8 cellular contexts compared by ENCODE assay signal in the genomic region with DNA sequence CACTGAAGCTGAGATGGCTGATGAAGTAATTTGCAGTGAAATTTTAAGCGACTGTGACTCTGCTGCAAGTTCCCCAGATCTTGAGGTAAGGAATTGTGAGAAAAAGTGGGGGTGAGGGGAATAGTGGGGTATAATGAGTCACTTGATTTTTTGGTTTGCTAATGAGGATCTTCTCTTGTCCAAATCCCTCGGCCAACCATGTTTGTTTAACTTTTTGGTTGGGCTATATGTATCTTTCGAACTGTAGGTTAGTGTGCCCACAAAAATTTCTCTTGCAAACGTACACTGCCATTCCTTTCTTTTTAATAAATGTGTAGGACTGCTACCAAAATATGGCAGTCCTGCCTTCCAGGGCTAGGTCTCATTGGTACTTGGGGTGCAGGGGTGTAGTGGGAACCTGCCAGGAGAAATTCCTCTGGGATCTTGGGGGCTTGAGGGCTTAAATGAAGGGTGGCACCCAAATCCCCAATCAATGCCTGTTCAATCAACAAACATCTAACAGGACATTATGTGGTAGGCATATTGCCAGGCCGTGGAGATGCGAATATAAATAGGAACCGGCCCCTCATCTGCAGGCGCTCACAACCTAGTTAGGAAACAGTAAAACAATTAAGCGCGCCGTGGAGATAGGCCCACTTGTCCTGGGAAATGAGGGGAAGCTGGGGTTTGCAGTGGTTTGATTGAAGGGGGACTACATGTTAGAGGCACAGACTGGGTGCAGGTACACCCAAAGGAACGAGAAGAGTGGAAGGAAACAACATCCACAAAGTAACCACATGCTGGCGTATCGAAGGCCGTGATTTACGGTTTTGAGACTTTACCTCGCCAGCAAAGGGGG. TPM values are rescaled to one million over a fixed set of nuclear protein-coding genes. Genes with fewer than 3 reads are reported as not detected.
DNase-seq lines count a peak whose midpoint lies in the region; ATAC-seq and TF ChIP-seq lines count a peak whose summit lies in the region.

No MANE protein-coding gene starts in this region.

- H3K4me3 ChIP-seq in CD4-positive, CD25-positive, alpha-beta regulatory T cell (ENCODE audit: low read depth, low read length), result peak overlapping the region; percentile 65
- H3K4me3 ChIP-seq in NB4 (ENCODE audit: low read depth, low read length) (peak overlapping the region; percentile 71), neural progenitor cell (peak overlapping the region; percentile 40)
- H3K4me3 ChIP-seq in effector memory CD4-positive, alpha-beta T cell (ENCODE audit: insufficient read depth, low read depth, low read length, poor library complexity, severe bottlenecking), result no peak overlapping the region

- H3F3A ChIP-seq in neural progenitor cell (ENCODE audit: low read depth), result peaks cover 40% of the 10 kb centered on the region

- peaks cover 18% of the 10 kb centered on the region for H3K4me1 ChIP-seq in CD4-positive, CD25-positive, alpha-beta regulatory T cell (ENCODE audit: control insufficient read depth, insufficient read depth, low read length, poor library complexity, severe bottlenecking)
- H3K4me1 ChIP-seq in effector memory CD4-positive, alpha-beta T cell (ENCODE audit: control insufficient read depth, insufficient read depth, low read length, poor library complexity, severe bottlenecking), result peaks cover 8% of the 10 kb centered on the region
- H3K4me1 ChIP-seq in neural progenitor cell, result peaks cover 22% of the 10 kb centered on the region

- H3K27ac Mint-ChIP-seq in CD4-positive, CD25-positive, alpha-beta regulatory T cell, result peak overlapping the region; percentile 97 to 98 (median 97)
- H3K27ac Mint-ChIP-seq in neural progenitor cell, result peak overlapping the region; percentile 89

- no peak for DNase-seq in CD4-positive, CD25-positive, alpha-beta regulatory T cell
- DNase-seq in NB4 (ENCODE audit: low read depth) (no peak), neural progenitor cell (ENCODE audit: low spot score) (no peak), occipital lobe (lab: John Stamatoyannopoulos, UW) (no peak), D341Med (ENCODE audit: low spot score) (no peak)
- no peak for DNase-seq in effector memory CD4-positive, alpha-beta T cell

- peaks cover 16% of the 10 kb centered on the region for H3K36me3 Mint-ChIP-seq in CD4-positive, CD25-positive, alpha-beta regulatory T cell
- H3K36me3 Mint-ChIP-seq in neural progenitor cell, result peaks cover 29% of the 10 kb centered on the region

- peaks cover 6 to 35% (median 21%) of the 10 kb centered on the region in 4 donors for H3K4me1 Mint-ChIP-seq in CD4-positive, CD25-positive, alpha-beta regulatory T cell
- H3K4me1 Mint-ChIP-seq in neural progenitor cell, result peaks cover 27% of the 10 kb centered on the region

- H3K4me3 Mint-ChIP-seq in CD4-positive, CD25-positive, alpha-beta regulatory T cell, result peak overlapping the region; percentile 88 to 96 (median 94)
- peak overlapping the region; percentile 93 for H3K4me3 Mint-ChIP-seq in neural progenitor cell

- H3K4me2 ChIP-seq in neural progenitor cell, result peak overlapping the region; percentile 65

- H3K36me3 ChIP-seq in CD4-positive, CD25-positive, alpha-beta regulatory T cell (ENCODE audit: control insufficient read depth, insufficient read depth, low read length), result peaks cover 22% of the 10 kb centered on the region
- H3K36me3 ChIP-seq in effector memory CD4-positive, alpha-beta T cell (ENCODE audit: control insufficient read depth, insufficient read depth, low read length), result peaks cover 19% of the 10 kb centered on the region
- peaks cover 15% of the 10 kb centered on the region for H3K36me3 ChIP-seq in neural progenitor cell

- H3K9me3 Mint-ChIP-seq in CD4-positive, CD25-positive, alpha-beta regulatory T cell, result no peaks in the 10 kb centered on the region
- H3K9me3 Mint-ChIP-seq in neural progenitor cell, result no peaks in the 10 kb centered on the region

- H3K79me2 ChIP-seq in neural progenitor cell (ENCODE audit: low read depth), result peaks cover 29% of the 10 kb centered on the region

- H3K9me3 ChIP-seq in CD4-positive, CD25-positive, alpha-beta regulatory T cell (ENCODE audit: control insufficient read depth in 2 of 2, low read length in 2 of 2), result no peaks in the 10 kb centered on the region
- no peaks in the 10 kb centered on the region for H3K9me3 ChIP-seq in effector memory CD4-positive, alpha-beta T cell (ENCODE audit: control insufficient read depth, low read length)
- H3K9me3 ChIP-seq in neural progenitor cell (ENCODE audit: low read depth), result no peaks in the 10 kb centered on the region

- H3K27me3 ChIP-seq in CD4-positive, CD25-positive, alpha-beta regulatory T cell (ENCODE audit: control insufficient read depth, insufficient read depth, low read length), result no peaks in the 10 kb centered on the region
- no peaks in the 10 kb centered on the region for H3K27me3 ChIP-seq in effector memory CD4-positive, alpha-beta T cell (replicated peaks; ENCODE audit: control insufficient read depth, insufficient read depth, low read length, poor library complexity, severe bottlenecking)
- no peaks in the 10 kb centered on the region for H3K27me3 ChIP-seq in neural progenitor cell

- no peak for TF ChIP-seq POLR2A in NB4 (IDR thresholded peaks at IDR 0.05; ENCODE audit: extremely low read depth, insufficient read length)

- peak overlapping the region; percentile 95 for H3K27ac ChIP-seq in CD4-positive, CD25-positive, alpha-beta regulatory T cell (ENCODE audit: insufficient read depth, low read length, poor library complexity, severe bottlenecking)
- peak overlapping the region; percentile 73 for H3K27ac ChIP-seq in effector memory CD4-positive, alpha-beta T cell (ENCODE audit: insufficient read depth, low read length, poor library complexity, severe bottlenecking)
- peak overlapping the region; percentile 95 for H3K27ac ChIP-seq in neural progenitor cell

- no peak overlapping the region for H3K9ac ChIP-seq in neural progenitor cell

- TF ChIP-seq CTCF in NB4 (IDR thresholded peaks at IDR 0.05; ENCODE audit: low read depth, low read length) (no peak), neural progenitor cell (IDR thresholded peaks at IDR 0.05) (no peak)

- H3K27me3 Mint-ChIP-seq in CD4-positive, CD25-positive, alpha-beta regulatory T cell, result peaks cover 5% of the 10 kb centered on the region
- H3K27me3 Mint-ChIP-seq in neural progenitor cell (ENCODE audit: insufficient read depth, low read depth), result peaks cover 13% of the 10 kb centered on the region

- H4K20me1 ChIP-seq in neural progenitor cell (ENCODE audit: low read depth), result peaks cover 20% of the 10 kb centered on the region

- H2AFZ ChIP-seq in neural progenitor cell (replicated peaks), result peak overlapping the region; percentile 57

- no peak for ATAC-seq in CD4-positive, CD25-positive, alpha-beta regulatory T cell (ENCODE audit: low read depth in 2 of 2)
- no peak for ATAC-seq in GM18909 (IDR thresholded peaks at IDR 0.05; ENCODE audit: poor library complexity, unreplicated experiment)
- no peak for ATAC-seq in HG03460 (IDR thresholded peaks at IDR 0.05; ENCODE audit: unreplicated experiment)

RNA-seq across cellular contexts. Expression of gene PABPN1, which starts 1.3 kb away (rescaled TPM):
- 188 TPM for total RNA-seq in CD4-positive, CD25-positive, alpha-beta regulatory T cell
- polyA plus RNA-seq in CD4-positive, CD25-positive, alpha-beta regulatory T cell, result 100 to 1,000 TPM in 1 of 4 donors, 10 to 100 TPM in 3; 78.8 to 102 (median 89.3) TPM
- total RNA-seq in neural progenitor cell (ENCODE audit: low replicate concordance) (264 and 298 TPM in 2 replicates), occipital lobe (59.6 TPM)

RNA-seq across cellular contexts. Expression of gene BCL2L2, which starts 13.3 kb away (rescaled TPM):
- 2.6 TPM for total RNA-seq in CD4-positive, CD25-positive, alpha-beta regulatory T cell
- polyA plus RNA-seq in CD4-positive, CD25-positive, alpha-beta regulatory T cell, result not detected
- total RNA-seq in neural progenitor cell (ENCODE audit: low replicate concordance) (14.9 and 18.0 TPM in 2 replicates), occipital lobe (17.8 TPM)

RNA-seq across cellular contexts. Expression of gene PPP1R3E, which starts 17.3 kb away (rescaled TPM):
- 33.2 TPM for total RNA-seq in CD4-positive, CD25-positive, alpha-beta regulatory T cell
- polyA plus RNA-seq in CD4-positive, CD25-positive, alpha-beta regulatory T cell, result 1 to 10 TPM; 2.5 to 4.6 (median 2.9) TPM
- total RNA-seq in neural progenitor cell (ENCODE audit: low replicate concordance) (6.3 and 10.6 TPM in 2 replicates), occipital lobe (5.8 TPM)

RNA-seq across cellular contexts. Expression of gene SLC22A17, which starts 32.7 kb away (rescaled TPM):
- 3.2 TPM for total RNA-seq in CD4-positive, CD25-positive, alpha-beta regulatory T cell
- polyA plus RNA-seq in CD4-positive, CD25-positive, alpha-beta regulatory T cell, result 1 to 10 TPM in 3 of 4 donors, under 1 TPM in 1; 0.94 to 3.2 (median 2.1) TPM
- total RNA-seq in neural progenitor cell (ENCODE audit: low replicate concordance), result 22.2 and 80.8 TPM in 2 replicates
- total RNA-seq in occipital lobe, result 158 TPM

RNA-seq across cellular contexts. Expression of gene HOMEZ, which starts 34.0 kb away (rescaled TPM):
- total RNA-seq in CD4-positive, CD25-positive, alpha-beta regulatory T cell, result 3.3 TPM
- polyA plus RNA-seq in CD4-positive, CD25-positive, alpha-beta regulatory T cell, result 1 to 10 TPM; 4.7 to 7.4 (median 6.4) TPM
- total RNA-seq in neural progenitor cell (ENCODE audit: low replicate concordance) (21.0 and 22.7 TPM in 2 replicates), occipital lobe (2.5 TPM)
